ENCODE assay signal across 8 cellular contexts in the genomic region with DNA sequence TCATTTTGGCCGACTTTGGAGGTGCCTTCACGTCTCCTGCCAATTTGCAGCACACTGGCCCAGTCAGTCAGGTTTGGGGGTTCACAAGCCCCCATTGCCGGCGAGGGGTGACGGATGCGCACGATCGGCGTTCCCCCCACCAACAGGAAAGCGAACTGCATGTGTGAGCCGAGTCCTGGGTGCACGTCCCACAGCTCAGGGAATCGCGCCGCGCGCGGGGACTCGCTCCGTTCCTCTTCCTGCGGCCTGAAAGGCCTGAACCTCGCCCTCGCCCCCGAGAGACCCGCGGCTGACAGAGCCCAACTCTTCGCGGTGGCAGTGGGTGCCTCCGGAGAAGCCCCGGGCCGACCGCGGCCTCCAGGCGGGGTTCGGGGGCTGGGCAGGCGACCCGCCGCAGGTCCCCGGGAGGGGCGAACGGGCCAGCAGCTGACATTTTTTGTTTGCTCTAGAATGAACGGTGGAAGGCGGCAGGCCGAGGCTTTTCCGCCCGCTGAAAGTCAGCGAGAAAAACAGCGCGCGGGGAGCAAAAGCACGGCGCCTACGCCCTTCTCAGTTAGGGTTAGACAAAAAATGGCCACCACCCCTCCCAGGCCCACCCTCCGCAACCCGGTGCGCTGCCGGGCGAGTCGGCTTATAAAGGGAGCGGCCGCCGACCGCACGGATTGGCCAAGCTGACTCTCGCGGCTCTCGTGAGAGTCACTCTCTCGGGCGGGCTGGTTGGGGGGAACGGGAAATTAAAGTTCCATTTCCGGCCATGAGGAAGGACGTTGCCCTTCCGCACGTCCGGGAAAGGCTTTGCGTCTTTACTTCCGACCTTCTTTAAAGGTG. TPM values are rescaled to one million over a fixed set of nuclear protein-coding genes. Genes with fewer than 3 reads are reported as not detected.
DNase-seq lines count a peak whose midpoint lies in the region; ATAC-seq and TF ChIP-seq lines count a peak whose summit lies in the region.

Gene TERC (minus strand): TSS at position 608 of the 828 bp plus-strand sequence.

- TF ChIP-seq POLR2A in HCT116 (IDR thresholded peaks at IDR 0.05; ENCODE audit: borderline replicate concordance, extremely low read depth, insufficient read depth, insufficient read length), result peak; percentile 87
- TF ChIP-seq POLR2A in testis (IDR thresholded peaks at IDR 0.05), result peak; percentile 77

- H3K27me3 ChIP-seq in HCT116 (ENCODE audit: insufficient read depth, low read length) (no peaks in the 10 kb centered on the region), osteoblast (ENCODE audit: insufficient read depth, low read length) (no peaks in the 10 kb centered on the region), testis (no peaks in the 10 kb centered on the region)

- RAD21 ChIA-PET in HCT116 (lab: Charles Lee; ENCODE audit: low non-redundant PET in 1 of 2, low total read pairs in 2 of 2, uncharacterized antibody in 2 of 2, unreplicated experiment in 2 of 2), result no interaction called here

- POLR2A ChIA-PET in HCT116 (lab: Charles Lee), result interaction anchor here (0.9 to 1.9 kb wide), 3 partner anchors 8 to 273 kb away, joined by 3 to 10 read pairs (median 3); partner anchors contain the start of genes GPR160 and MYNN

- H3K9ac ChIP-seq in HCT116 (ENCODE audit: low read length), result peak within 1 kb of the TSS; percentile 98

- 0% methylated on average over 4 to 56 of the region's 77 CpGs for WGBS in testis, 2 donors

- H3K27me3 Mint-ChIP-seq in activated naive CD8-positive, alpha-beta T cell treated with anti-CD3 and anti-CD28 coated beads for 36 hours, result peaks cover 3% of the 10 kb centered on the region

- ATAC-seq in HCT116, result peak; percentile 87

- H3K4me1 Mint-ChIP-seq in activated naive CD8-positive, alpha-beta T cell treated with anti-CD3 and anti-CD28 coated beads for 36 hours, result peaks cover 25% of the 10 kb centered on the region

- DNase-seq in GM04503 (ENCODE audit: low read depth), result peak; percentile 56
- peak; percentile 95 for DNase-seq in HCT116 (ENCODE audit: low read depth, low spot score)
- DNase-seq in MV-4-11 (lab: John Stamatoyannopoulos, UW), result peak; percentile 93
- DNase-seq in SKM-1 treated with dmso at 0.1 percent for 144 hours (lab: John Stamatoyannopoulos, UW; ENCODE audit: unreplicated experiment), result peak; percentile 35
- DNase-seq in activated naive CD8-positive, alpha-beta T cell treated with anti-CD3 and anti-CD28 coated beads for 36 hours, result peak; percentile 94
- DNase-seq in glomerular visceral epithelial cell (ENCODE audit: extremely low spot score), result peak; percentile 83
- DNase-seq in osteoblast (ENCODE audit: insufficient read length, low spot score, missing footprints), result peak; percentile 97
- peak; percentile 97 for DNase-seq in testis

- TF ChIP-seq RAD21 in HCT116 (IDR thresholded peaks at IDR 0.05; ENCODE audit: low read depth), result no peak

- TF ChIP-seq CTCF in HCT116 (IDR thresholded peaks at IDR 0.05 in 2 of 3, conservative IDR thresholded peaks at IDR 0.05 in 1 of 3; ENCODE audit: borderline replicate concordance in 1 of 3, insufficient read depth in 1 of 3, low read depth in 2 of 3, low read length in 2 of 3), result no peak
- TF ChIP-seq CTCF in osteoblast (IDR thresholded peaks at IDR 0.05; ENCODE audit: extremely low read depth, low read depth, low read length), result no peak
- no peak for TF ChIP-seq CTCF in testis (IDR thresholded peaks at IDR 0.05)

- H3K9me3 ChIP-seq in HCT116 (ENCODE audit: control insufficient read depth in 1 of 2, insufficient read depth in 1 of 2, low read depth in 1 of 2, low read length in 2 of 2), result no peaks in the 10 kb centered on the region
- H3K9me3 ChIP-seq in osteoblast (ENCODE audit: low read depth, low read length), result no peaks in the 10 kb centered on the region
- no peaks in the 10 kb centered on the region for H3K9me3 ChIP-seq in testis

- H3K27ac ChIP-seq in HCT116 (ENCODE audit: low read depth, low read length) (peak within 1 kb of the TSS; percentile 98), osteoblast (ENCODE audit: low read depth, low read length) (peak within 1 kb of the TSS; percentile 85), testis (peak within 1 kb of the TSS; percentile 97 to 98)

- H3K4me3 ChIP-seq in HCT116 (replicated peaks in 1 of 2; ENCODE audit: low read depth in 1 of 2, low read length in 2 of 2) (peak within 1 kb of the TSS; percentile 66 to 97), osteoblast (ENCODE audit: insufficient read depth, low read length) (peak within 1 kb of the TSS; percentile 94), testis (peak within 1 kb of the TSS; percentile 83 to 99)

- H3K4me2 ChIP-seq in HCT116 (ENCODE audit: low read length) (peak within 1 kb of the TSS; percentile 96), osteoblast (ENCODE audit: insufficient read depth, low read length) (peak within 1 kb of the TSS; percentile 94)

- CTCF ChIA-PET in HCT116 (lab: Charles Lee), result interaction anchor here (1.2 kb wide), 1 partner anchor 97 kb away, joined by 3 read pairs; no protein-coding TSS in a partner anchor

- H3K9me3 Mint-ChIP-seq in activated naive CD8-positive, alpha-beta T cell treated with anti-CD3 and anti-CD28 coated beads for 36 hours, result peaks cover 6% of the 10 kb centered on the region

- H3K36me3 ChIP-seq in HCT116 (ENCODE audit: control insufficient read depth in 1 of 2, insufficient read depth in 2 of 2, low read length in 2 of 2) (no peaks in the 10 kb centered on the region), osteoblast (ENCODE audit: insufficient read depth, low read length) (no peaks in the 10 kb centered on the region), testis (ENCODE audit: low read depth, missing control alignments) (no peaks in the 10 kb centered on the region)

- H3K9me2 ChIP-seq in HCT116 (ENCODE audit: insufficient read depth), result no peaks in the 10 kb centered on the region

- H3K4me3 Mint-ChIP-seq in activated naive CD8-positive, alpha-beta T cell treated with anti-CD3 and anti-CD28 coated beads for 36 hours, result peak within 1 kb of the TSS; percentile 95

- TSS peak; percentile 96 for BruUV-seq in HCT116 (replicated peaks; lab: Mats Ljungman, UMichigan)

- intact Hi-C loops in HCT116 (cut with micrococcal nuclease), result loop anchor here (1.0 to 10.0 kb wide), 6 partner anchors 8 to 648 kb away; partner anchors contain the start of genes PHC3 and SEC62
- intact Hi-C loops in testis (cut with DNase I; ENCODE audit: low total_unique reads), result no loop called here

- H3K4me1 ChIP-seq in HCT116 (ENCODE audit: control insufficient read depth in 1 of 2, insufficient read depth in 2 of 2, low read length in 2 of 2) (peaks cover 7 to 18% of the 10 kb centered on the region in 2 experiments; a peak in 3 of 4 replicates), osteoblast (ENCODE audit: insufficient read depth, low read length) (peaks cover 9% of the 10 kb centered on the region), testis (no peaks in the 10 kb centered on the region)

- H3K79me2 ChIP-seq in HCT116 (ENCODE audit: insufficient read depth, low read length) (peaks cover 9% of the 10 kb centered on the region), osteoblast (ENCODE audit: insufficient read depth, low read length) (no peaks in the 10 kb centered on the region)

- H2AFZ ChIP-seq in HCT116 (ENCODE audit: low read depth, low read length, poor library complexity, severe bottlenecking) (no peak within 1 kb of the TSS), osteoblast (ENCODE audit: low read length) (peak within 1 kb of the TSS; percentile 96)

- peak within 1 kb of the TSS; percentile 98 for H3K27ac Mint-ChIP-seq in activated naive CD8-positive, alpha-beta T cell treated with anti-CD3 and anti-CD28 coated beads for 36 hours

- H3K36me3 Mint-ChIP-seq in activated naive CD8-positive, alpha-beta T cell treated with anti-CD3 and anti-CD28 coated beads for 36 hours, result peaks cover 12% of the 10 kb centered on the region

- no peaks in the 10 kb centered on the region for H4K20me1 ChIP-seq in HCT116 (ENCODE audit: insufficient read depth)
- H4K20me1 ChIP-seq in osteoblast (ENCODE audit: insufficient read depth, low read length), result no peaks in the 10 kb centered on the region

TF ChIP-seq in HCT116, 20 proteins besides CTCF, POLR2A, EP300 and RAD21:
- TF ChIP-seq, protein P1, sequence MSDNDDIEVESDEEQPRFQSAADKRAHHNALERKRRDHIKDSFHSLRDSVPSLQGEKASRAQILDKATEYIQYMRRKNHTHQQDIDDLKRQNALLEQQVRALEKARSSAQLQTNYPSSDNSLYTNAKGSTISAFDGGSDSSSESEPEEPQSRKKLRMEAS (IDR thresholded peaks at IDR 0.05), result no peak
- no peak for TF ChIP-seq SIN3A (IDR thresholded peaks at IDR 0.05; ENCODE audit: low read depth)
- peak; percentile 61 for TF ChIP-seq TCF7L2 (IDR thresholded peaks at IDR 0.05; ENCODE audit: borderline replicate concordance, extremely low read depth, insufficient read depth, insufficient read length)
- peak; percentile 98 for TF ChIP-seq POLR2AphosphoS5 (IDR thresholded peaks at IDR 0.05; ENCODE audit: low read depth, low read length)
- TF ChIP-seq, protein P2, sequence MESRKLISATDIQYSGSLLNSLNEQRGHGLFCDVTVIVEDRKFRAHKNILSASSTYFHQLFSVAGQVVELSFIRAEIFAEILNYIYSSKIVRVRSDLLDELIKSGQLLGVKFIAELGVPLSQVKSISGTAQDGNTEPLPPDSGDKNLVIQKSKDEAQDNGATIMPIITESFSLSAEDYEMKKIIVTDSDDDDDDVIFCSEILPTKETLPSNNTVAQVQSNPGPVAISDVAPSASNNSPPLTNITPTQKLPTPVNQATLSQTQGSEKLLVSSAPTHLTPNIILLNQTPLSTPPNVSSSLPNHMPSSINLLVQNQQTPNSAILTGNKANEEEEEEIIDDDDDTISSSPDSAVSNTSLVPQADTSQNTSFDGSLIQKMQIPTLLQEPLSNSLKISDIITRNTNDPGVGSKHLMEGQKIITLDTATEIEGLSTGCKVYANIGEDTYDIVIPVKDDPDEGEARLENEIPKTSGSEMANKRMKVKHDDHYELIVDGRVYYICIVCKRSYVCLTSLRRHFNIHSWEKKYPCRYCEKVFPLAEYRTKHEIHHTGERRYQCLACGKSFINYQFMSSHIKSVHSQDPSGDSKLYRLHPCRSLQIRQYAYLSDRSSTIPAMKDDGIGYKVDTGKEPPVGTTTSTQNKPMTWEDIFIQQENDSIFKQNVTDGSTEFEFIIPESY (IDR thresholded peaks at IDR 0.05; ENCODE audit: extremely low read depth, insufficient replicate concordance, low read length), result peak; percentile 97
- peak; percentile 94 for TF ChIP-seq ZFX (IDR thresholded peaks at IDR 0.05)
- TF ChIP-seq YY1 (IDR thresholded peaks at IDR 0.05; ENCODE audit: extremely low read depth, insufficient replicate concordance, low read depth, low read length), result peak; percentile 87

RNA-seq across cellular contexts. Expression of gene TERC, which starts in this region (rescaled TPM):
- total RNA-seq in HCT116 (2021; ENCODE audit: unreplicated experiment), result 47.0 TPM
- 1.8 and 3.6 TPM in 2 replicates for polyA plus RNA-seq in HCT116 (2012)
- 10 to 100 TPM; 16.0 to 20.0 TPM for total RNA-seq in activated naive CD8-positive, alpha-beta T cell treated with anti-CD3 and anti-CD28 coated beads for 36 hours
- 144 and 200 TPM in 2 replicates for total RNA-seq in osteoblast
- 1,000 to 10,000 TPM in 1 of 2 donors, 100 to 1,000 TPM in 1; 512 to 1,059 TPM for total RNA-seq in testis
- polyA plus RNA-seq in testis (ENCODE audit: insufficient read depth, low read depth, low replicate concordance), result not detected

Comparison
In these comparisons a context has a peak if more than half of its experiments do, and no peak if none do; other contexts are left out.
1. Peak in every context shown above with its lines: DNase-seq, ATAC-seq, H3K4me3 ChIP-seq and H3K27ac ChIP-seq.
2. DNase-seq: peak in every context shown above with its lines; median percentile 97 in osteoblast; 97 in testis; 95 in HCT116; 94 in activated naive CD8-positive, alpha-beta T cell treated with anti-CD3 and anti-CD28 coated beads for 36 hours; 93 in MV-4-11; 83 in glomerular visceral epithelial cell; 56 in GM04503; 35 in SKM-1 treated with dmso at 0.1 percent for 144 hours.